9 cellular contexts compared by ENCODE assay signal in genomic region chr11:83054904-83055380, GRCh38.
A peak's percentile ranks its signal among the peaks of the same experiment; 100 is the strongest.
DNase-seq lines count a peak whose midpoint lies in the region; ATAC-seq and TF ChIP-seq lines count a peak whose summit lies in the region.
"Had no signal": no experiment of that assay in that cellular context is flagged by ENCODE, and none has a peak within 500 bp of the region (broad histone marks: within the 10 kb centered on the region; RNA-seq: fewer than 3 reads in every experiment).

No MANE protein-coding gene starts in this region.

- H3K36me3 Mint-ChIP-seq in central memory CD8-positive, alpha-beta T cell (ENCODE audit: insufficient read depth) = peaks cover 1% of the 10 kb centered on the region

- no peak for TF ChIP-seq CTCF in GM12865 (IDR thresholded peaks at IDR 0.05; ENCODE audit: insufficient read depth, low read depth, low read length, missing control alignments)

- H3K27me3 Mint-ChIP-seq in central memory CD8-positive, alpha-beta T cell = no peaks in the 10 kb centered on the region

- DNase-seq in GM12865 (ENCODE audit: low read depth) (peak; percentile 43), NCI-H1105 (lab: John Stamatoyannopoulos, UW) (peak; percentile 71), activated gamma-delta T cell treated with Interleukin-2 at 50 U/mL for 16 hours (no peak), amygdala (lab: John Stamatoyannopoulos, UW) (no peak), pons (ENCODE audit: low spot score) (no peak), medulla oblongata (ENCODE audit: extremely low spot score) (no peak)
- DNase-seq in central memory CD8-positive, alpha-beta T cell (ENCODE audit: low spot score in 2 of 2) = no peak

- H3K4me3 Mint-ChIP-seq in central memory CD8-positive, alpha-beta T cell = no peak overlapping the region

- peaks cover 21% of the 10 kb centered on the region for H3K4me1 Mint-ChIP-seq in central memory CD8-positive, alpha-beta T cell

- H3K27ac Mint-ChIP-seq in central memory CD8-positive, alpha-beta T cell (ENCODE audit: low read depth) = peak overlapping the region; percentile 72

- H3K9me3 Mint-ChIP-seq in central memory CD8-positive, alpha-beta T cell = no peaks in the 10 kb centered on the region

- peak; percentile 46 for ATAC-seq in GM21529 (IDR thresholded peaks at IDR 0.05; ENCODE audit: unreplicated experiment)
- ATAC-seq in central memory CD8-positive, alpha-beta T cell (replicated peaks; ENCODE audit: extremely low read depth, poor library complexity, severe bottlenecking) = no peak

- no peak overlapping the region for H3K4me3 ChIP-seq in GM12865 (ENCODE audit: low read depth, low read length)
- H3K4me3 ChIP-seq: skin epidermis had no signal

Comparison
In these comparisons a context has a peak if more than half of its experiments do, and no peak if none do; other contexts are left out.
1. DNase-seq: peak in GM12865 (single experiment) and NCI-H1105 (single experiment); none in central memory CD8-positive, alpha-beta T cell (0 of 2), activated gamma-delta T cell treated with Interleukin-2 at 50 U/mL for 16 hours (single experiment), amygdala (0 of 56), pons (single experiment) and medulla oblongata (single experiment).